14 cellular contexts compared by ENCODE assay signal in genomic region chr18:22674300-22674699, GRCh38.
DNase-seq lines count a peak whose midpoint lies in the region; ATAC-seq and TF ChIP-seq lines count a peak whose summit lies in the region.
"Had no signal": no experiment of that assay in that cellular context is flagged by ENCODE, and none has a peak within 500 bp of the region (broad histone marks: within the 10 kb centered on the region; RNA-seq: fewer than 3 reads in every experiment).

No MANE protein-coding gene starts in this region.

- H3K4me1 ChIP-seq in mesodermal cell (ENCODE audit: control insufficient read depth, insufficient read depth, low read length, poor library complexity, severe bottlenecking): peaks cover 26% of the 10 kb centered on the region

- no peaks in the 10 kb centered on the region for H3K36me3 ChIP-seq in MG63
- no peaks in the 10 kb centered on the region for H3K36me3 ChIP-seq in mesodermal cell (ENCODE audit: control insufficient read depth, insufficient read depth, low read length)

- ATAC-seq in GM19455 (IDR thresholded peaks at IDR 0.05; ENCODE audit: unreplicated experiment) (no peak), HG02588 (IDR thresholded peaks at IDR 0.05; ENCODE audit: unreplicated experiment) (no peak)
- ATAC-seq: naive thymus-derived CD4-positive, alpha-beta T cell had no signal

- H3K27ac Mint-ChIP-seq in chondrocyte (ENCODE audit: unreplicated experiment): peak overlapping the region; percentile 90
- H3K27ac Mint-ChIP-seq: CD4-positive, alpha-beta memory T cell; naive thymus-derived CD4-positive, alpha-beta T cell; stimulated activated naive CD8-positive, alpha-beta T cell treated with anti-CD3 and anti-CD28 coated beads, Interleukin-15, Interleukin-2, amounts not matched to agents 100 ng/mL and 50 ng/mL, for 24 hours had no signal

- peaks cover 3% of the 10 kb centered on the region; the same call in 1 of the 2 replicates for H3K9me3 ChIP-seq in MG63
- H3K9me3 ChIP-seq in mesodermal cell (ENCODE audit: control insufficient read depth, low read length): no peaks in the 10 kb centered on the region

- no peaks in the 10 kb centered on the region for H3K27me3 Mint-ChIP-seq in chondrocyte (ENCODE audit: low read depth)

- TF ChIP-seq CTCF in chondrocyte (IDR thresholded peaks at IDR 0.05): no peak

- no peak overlapping the region for H3K4me3 Mint-ChIP-seq in chondrocyte (ENCODE audit: unreplicated experiment)
- H3K4me3 Mint-ChIP-seq: CD4-positive, alpha-beta memory T cell; naive thymus-derived CD4-positive, alpha-beta T cell; stimulated activated naive CD8-positive, alpha-beta T cell treated with anti-CD3 and anti-CD28 coated beads, Interleukin-15, Interleukin-2, amounts not matched to agents 100 ng/mL and 50 ng/mL, for 24 hours had no signal

- H3K27me3 ChIP-seq in MG63: no peaks in the 10 kb centered on the region

- H3K4me1 Mint-ChIP-seq in chondrocyte (ENCODE audit: low read depth): peaks cover 40% of the 10 kb centered on the region
- H3K4me1 Mint-ChIP-seq: CD4-positive, alpha-beta memory T cell; naive thymus-derived CD4-positive, alpha-beta T cell had no signal

- H3K36me3 Mint-ChIP-seq in chondrocyte (ENCODE audit: low read depth): peaks cover 2% of the 10 kb centered on the region
- H3K36me3 Mint-ChIP-seq: CD4-positive, alpha-beta memory T cell; naive thymus-derived CD4-positive, alpha-beta T cell had no signal

- H3K27ac ChIP-seq in mesodermal cell (ENCODE audit: low read depth, low read length, severe bottlenecking): peak overlapping the region; percentile 73

- 60 to 70% methylated on average over 2 of the region's 2 CpGs for WGBS in mesodermal cell (ENCODE audit: insufficient coverage in 2 of 2), 2 experiments

- peaks cover 13% of the 10 kb centered on the region for H3K9me3 Mint-ChIP-seq in chondrocyte (ENCODE audit: low read depth)
- H3K9me3 Mint-ChIP-seq: stimulated activated naive CD8-positive, alpha-beta T cell treated with anti-CD3 and anti-CD28 coated beads, Interleukin-15, Interleukin-2, amounts not matched to agents 100 ng/mL and 50 ng/mL, for 24 hours had no signal

- DNase-seq in AG20443 (ENCODE audit: low spot score) (peak; percentile 88), MG63 (peak; percentile 90), chondrocyte (ENCODE audit: low spot score) (no peak), NCI-H146 (lab: John Stamatoyannopoulos, UW) (no peak), NCI-H345 (lab: John Stamatoyannopoulos, UW) (no peak)
- DNase-seq: activated T-cell treated with anti-CD3 and anti-CD28 coated beads, Interleukin-2, amount 50 U/mL, for 48 hours; CD4-positive, alpha-beta memory T cell; hypothalamus; MM.1S; naive thymus-derived CD4-positive, alpha-beta T cell had no signal

- no peak overlapping the region for H3K4me3 ChIP-seq in MG63
- H3K4me3 ChIP-seq in mesodermal cell (ENCODE audit: extremely low read depth, insufficient read depth, low read length, poor library complexity, severe bottlenecking): no peak overlapping the region

Comparison
In these comparisons a context has a peak if more than half of its experiments do, and no peak if none do; other contexts are left out.
1. DNase-seq: peak in AG20443 (single experiment) and MG63 (single experiment); none in chondrocyte (single experiment), NCI-H146 (single experiment) and NCI-H345 (single experiment).